In the genomic region with DNA sequence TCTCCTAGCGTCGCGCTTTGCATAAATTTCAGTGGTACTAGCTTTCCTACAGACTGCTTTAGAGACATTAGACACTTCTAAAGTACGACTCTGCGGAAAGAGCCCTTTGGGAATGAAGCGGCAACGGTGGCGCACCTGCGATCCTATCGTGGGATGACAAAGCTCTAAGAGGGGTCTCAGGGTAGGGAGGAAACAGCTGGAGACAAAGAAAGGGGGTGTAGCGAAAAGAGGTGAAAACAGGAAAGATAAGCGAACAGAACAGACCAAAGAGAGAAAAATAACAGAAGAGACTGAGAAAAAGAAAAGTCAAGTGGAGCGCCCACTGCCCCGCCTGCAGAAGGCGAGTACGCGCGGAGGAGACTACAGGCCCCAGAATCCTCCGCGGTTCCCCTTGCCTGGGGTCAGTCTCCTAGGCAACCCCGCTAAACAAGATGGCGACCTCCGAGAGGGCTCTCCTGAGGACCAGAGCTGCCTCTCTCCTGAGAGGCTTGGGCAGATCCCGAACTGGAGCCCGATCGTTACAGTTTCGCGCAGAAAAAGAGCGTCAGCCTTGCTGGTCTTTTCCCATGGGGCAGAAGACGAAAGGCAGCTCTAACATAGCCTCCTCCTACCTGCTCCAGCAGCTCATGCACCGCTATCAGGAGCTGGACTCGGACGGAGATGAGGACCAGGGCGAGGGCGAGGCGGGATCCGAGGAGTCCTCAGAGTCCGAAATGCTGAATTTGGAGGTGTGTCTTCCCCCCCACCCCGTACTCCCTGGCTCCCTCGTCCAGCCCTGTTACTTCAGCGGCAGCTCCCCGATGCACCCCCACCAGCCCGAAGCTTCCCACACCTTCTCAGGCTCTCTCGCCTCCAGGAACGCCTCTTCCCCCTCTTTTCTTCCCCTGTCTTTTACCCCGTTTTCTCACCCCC, we compare ENCODE assay signal across 1 cellular context.
TF ChIP-seq lines count a peak whose summit lies in the region.

A gene with protein sequence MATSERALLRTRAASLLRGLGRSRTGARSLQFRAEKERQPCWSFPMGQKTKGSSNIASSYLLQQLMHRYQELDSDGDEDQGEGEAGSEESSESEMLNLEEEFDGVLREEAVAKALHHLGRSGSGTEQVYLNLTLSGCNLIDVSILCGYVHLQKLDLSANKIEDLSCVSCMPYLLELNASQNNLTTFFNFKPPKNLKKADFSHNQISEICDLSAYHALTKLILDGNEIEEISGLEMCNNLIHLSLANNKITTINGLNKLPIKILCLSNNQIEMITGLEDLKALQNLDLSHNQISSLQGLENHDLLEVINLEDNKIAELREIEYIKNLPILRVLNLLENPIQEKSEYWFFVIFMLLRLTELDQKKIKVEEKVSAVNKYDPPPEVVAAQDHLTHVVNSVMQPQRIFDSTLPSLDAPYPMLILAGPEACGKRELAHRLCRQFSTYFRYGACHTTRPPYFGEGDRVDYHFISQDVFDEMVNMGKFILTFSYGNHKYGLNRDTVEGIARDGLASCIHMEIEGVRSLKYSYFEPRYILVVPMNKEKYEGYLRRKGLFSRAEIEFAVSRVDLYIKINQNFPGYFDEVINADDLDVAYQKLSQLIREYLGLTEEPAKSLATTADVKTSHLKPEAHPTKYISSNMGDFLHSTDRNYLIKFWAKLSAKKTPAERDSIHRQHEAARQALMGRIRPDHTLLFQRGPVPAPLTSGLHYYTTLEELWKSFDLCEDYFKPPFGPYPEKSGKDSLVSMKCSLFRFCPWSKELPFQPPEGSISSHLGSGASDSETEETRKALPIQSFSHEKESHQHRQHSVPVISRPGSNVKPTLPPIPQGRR (plus strand): TSS at position 404 of the 912 bp plus-strand sequence. CDS start 28 bp downstream, at position 432.

TF ChIP-seq in HepG2, 621 proteins besides CTCF, POLR2A, EP300 and RAD21 (continued from another document and continues in another):
- TF ChIP-seq, protein P1, sequence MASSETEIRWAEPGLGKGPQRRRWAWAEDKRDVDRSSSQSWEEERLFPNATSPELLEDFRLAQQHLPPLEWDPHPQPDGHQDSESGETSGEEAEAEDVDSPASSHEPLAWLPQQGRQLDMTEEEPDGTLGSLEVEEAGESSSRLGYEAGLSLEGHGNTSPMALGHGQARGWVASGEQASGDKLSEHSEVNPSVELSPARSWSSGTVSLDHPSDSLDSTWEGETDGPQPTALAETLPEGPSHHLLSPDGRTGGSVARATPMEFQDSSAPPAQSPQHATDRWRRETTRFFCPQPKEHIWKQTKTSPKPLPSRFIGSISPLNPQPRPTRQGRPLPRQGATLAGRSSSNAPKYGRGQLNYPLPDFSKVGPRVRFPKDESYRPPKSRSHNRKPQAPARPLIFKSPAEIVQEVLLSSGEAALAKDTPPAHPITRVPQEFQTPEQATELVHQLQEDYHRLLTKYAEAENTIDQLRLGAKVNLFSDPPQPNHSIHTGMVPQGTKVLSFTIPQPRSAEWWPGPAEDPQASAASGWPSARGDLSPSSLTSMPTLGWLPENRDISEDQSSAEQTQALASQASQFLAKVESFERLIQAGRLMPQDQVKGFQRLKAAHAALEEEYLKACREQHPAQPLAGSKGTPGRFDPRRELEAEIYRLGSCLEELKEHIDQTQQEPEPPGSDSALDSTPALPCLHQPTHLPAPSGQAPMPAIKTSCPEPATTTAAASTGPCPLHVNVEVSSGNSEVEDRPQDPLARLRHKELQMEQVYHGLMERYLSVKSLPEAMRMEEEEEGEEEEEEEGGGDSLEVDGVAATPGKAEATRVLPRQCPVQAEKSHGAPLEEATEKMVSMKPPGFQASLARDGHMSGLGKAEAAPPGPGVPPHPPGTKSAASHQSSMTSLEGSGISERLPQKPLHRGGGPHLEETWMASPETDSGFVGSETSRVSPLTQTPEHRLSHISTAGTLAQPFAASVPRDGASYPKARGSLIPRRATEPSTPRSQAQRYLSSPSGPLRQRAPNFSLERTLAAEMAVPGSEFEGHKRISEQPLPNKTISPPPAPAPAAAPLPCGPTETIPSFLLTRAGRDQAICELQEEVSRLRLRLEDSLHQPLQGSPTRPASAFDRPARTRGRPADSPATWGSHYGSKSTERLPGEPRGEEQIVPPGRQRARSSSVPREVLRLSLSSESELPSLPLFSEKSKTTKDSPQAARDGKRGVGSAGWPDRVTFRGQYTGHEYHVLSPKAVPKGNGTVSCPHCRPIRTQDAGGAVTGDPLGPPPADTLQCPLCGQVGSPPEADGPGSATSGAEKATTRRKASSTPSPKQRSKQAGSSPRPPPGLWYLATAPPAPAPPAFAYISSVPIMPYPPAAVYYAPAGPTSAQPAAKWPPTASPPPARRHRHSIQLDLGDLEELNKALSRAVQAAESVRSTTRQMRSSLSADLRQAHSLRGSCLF (CRISPR knock-in tag; IDR thresholded peaks at IDR 0.05; ENCODE audit: borderline replicate concordance): no peak
- no peak for TF ChIP-seq POLR2AphosphoS2 (IDR thresholded peaks at IDR 0.05; ENCODE audit: low read depth, low read length)
- TF ChIP-seq, protein P2, sequence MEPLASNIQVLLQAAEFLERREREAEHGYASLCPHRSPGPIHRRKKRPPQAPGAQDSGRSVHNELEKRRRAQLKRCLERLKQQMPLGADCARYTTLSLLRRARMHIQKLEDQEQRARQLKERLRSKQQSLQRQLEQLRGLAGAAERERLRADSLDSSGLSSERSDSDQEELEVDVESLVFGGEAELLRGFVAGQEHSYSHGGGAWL (CRISPR knock-in tag; IDR thresholded peaks at IDR 0.05): no peak
- TF ChIP-seq ZFP41 (CRISPR knock-in tag; IDR thresholded peaks at IDR 0.05; ENCODE audit: borderline replicate concordance): no peak
- TF ChIP-seq RXRB (CRISPR knock-in tag; IDR thresholded peaks at IDR 0.05; ENCODE audit: borderline replicate concordance): 0 out of 2 replicates have a peak, but pooled peaks have one; percentile 18
- TF ChIP-seq, protein P3, sequence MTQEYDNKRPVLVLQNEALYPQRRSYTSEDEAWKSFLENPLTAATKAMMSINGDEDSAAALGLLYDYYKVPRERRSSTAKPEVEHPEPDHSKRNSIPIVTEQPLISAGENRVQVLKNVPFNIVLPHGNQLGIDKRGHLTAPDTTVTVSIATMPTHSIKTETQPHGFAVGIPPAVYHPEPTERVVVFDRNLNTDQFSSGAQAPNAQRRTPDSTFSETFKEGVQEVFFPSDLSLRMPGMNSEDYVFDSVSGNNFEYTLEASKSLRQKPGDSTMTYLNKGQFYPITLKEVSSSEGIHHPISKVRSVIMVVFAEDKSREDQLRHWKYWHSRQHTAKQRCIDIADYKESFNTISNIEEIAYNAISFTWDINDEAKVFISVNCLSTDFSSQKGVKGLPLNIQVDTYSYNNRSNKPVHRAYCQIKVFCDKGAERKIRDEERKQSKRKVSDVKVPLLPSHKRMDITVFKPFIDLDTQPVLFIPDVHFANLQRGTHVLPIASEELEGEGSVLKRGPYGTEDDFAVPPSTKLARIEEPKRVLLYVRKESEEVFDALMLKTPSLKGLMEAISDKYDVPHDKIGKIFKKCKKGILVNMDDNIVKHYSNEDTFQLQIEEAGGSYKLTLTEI (CRISPR knock-in tag; conservative IDR thresholded peaks at IDR 0.05): no peak
- no peak for TF ChIP-seq SSRP1 (CRISPR knock-in tag; IDR thresholded peaks at IDR 0.05)
- TF ChIP-seq, protein P4, sequence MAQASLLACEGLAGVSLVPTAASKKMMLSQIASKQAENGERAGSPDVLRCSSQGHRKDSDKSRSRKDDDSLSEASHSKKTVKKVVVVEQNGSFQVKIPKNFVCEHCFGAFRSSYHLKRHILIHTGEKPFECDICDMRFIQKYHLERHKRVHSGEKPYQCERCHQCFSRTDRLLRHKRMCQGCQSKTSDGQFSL (CRISPR knock-in tag; IDR thresholded peaks at IDR 0.05): no peak
- no peak for TF ChIP-seq ZBTB20 (CRISPR knock-in tag; IDR thresholded peaks at IDR 0.05; ENCODE audit: borderline replicate concordance, low read depth)
- no peak for TF ChIP-seq ZNF205 (CRISPR knock-in tag; IDR thresholded peaks at IDR 0.05)
- no peak for TF ChIP-seq HNRNPK (IDR thresholded peaks at IDR 0.05; ENCODE audit: low read depth, low read length, poor library complexity, severe bottlenecking)
- TF ChIP-seq TGIF2 (CRISPR knock-in tag; IDR thresholded peaks at IDR 0.05): no peak
- no peak for TF ChIP-seq HDAC2 (CRISPR knock-in tag; IDR thresholded peaks at IDR 0.05)
- TF ChIP-seq NR2C2 (CRISPR knock-in tag; IDR thresholded peaks at IDR 0.05; ENCODE audit: borderline replicate concordance): peak; percentile 98
- TF ChIP-seq CAMTA2 (CRISPR knock-in tag; IDR thresholded peaks at IDR 0.05; ENCODE audit: borderline replicate concordance): no peak
- TF ChIP-seq, protein P5, sequence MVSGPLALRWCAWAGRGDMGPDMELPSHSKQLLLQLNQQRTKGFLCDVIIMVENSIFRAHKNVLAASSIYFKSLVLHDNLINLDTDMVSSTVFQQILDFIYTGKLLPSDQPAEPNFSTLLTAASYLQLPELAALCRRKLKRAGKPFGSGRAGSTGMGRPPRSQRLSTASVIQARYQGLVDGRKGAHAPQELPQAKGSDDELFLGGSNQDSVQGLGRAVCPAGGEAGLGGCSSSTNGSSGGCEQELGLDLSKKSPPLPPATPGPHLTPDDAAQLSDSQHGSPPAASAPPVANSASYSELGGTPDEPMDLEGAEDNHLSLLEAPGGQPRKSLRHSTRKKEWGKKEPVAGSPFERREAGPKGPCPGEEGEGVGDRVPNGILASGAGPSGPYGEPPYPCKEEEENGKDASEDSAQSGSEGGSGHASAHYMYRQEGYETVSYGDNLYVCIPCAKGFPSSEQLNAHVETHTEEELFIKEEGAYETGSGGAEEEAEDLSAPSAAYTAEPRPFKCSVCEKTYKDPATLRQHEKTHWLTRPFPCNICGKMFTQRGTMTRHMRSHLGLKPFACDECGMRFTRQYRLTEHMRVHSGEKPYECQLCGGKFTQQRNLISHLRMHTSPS (CRISPR knock-in tag; IDR thresholded peaks at IDR 0.05; ENCODE audit: low read depth): no peak
- TF ChIP-seq KDM2A (CRISPR knock-in tag; IDR thresholded peaks at IDR 0.05; ENCODE audit: borderline replicate concordance, low read depth): peak; percentile 51; the same call in 1 of the 2 replicates
- TF ChIP-seq ZNF17 (CRISPR knock-in tag; IDR thresholded peaks at IDR 0.05): no peak
- TF ChIP-seq, protein P6, sequence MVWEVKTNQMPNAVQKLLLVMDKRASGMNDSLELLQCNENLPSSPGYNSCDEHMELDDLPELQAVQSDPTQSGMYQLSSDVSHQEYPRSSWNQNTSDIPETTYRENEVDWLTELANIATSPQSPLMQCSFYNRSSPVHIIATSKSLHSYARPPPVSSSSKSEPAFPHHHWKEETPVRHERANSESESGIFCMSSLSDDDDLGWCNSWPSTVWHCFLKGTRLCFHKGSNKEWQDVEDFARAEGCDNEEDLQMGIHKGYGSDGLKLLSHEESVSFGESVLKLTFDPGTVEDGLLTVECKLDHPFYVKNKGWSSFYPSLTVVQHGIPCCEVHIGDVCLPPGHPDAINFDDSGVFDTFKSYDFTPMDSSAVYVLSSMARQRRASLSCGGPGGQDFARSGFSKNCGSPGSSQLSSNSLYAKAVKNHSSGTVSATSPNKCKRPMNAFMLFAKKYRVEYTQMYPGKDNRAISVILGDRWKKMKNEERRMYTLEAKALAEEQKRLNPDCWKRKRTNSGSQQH (CRISPR knock-in tag; IDR thresholded peaks at IDR 0.05; ENCODE audit: low read depth): 0 out of 2 replicates have a peak, but pooled peaks have one; percentile 21
- TF ChIP-seq ZFX (CRISPR knock-in tag; IDR thresholded peaks at IDR 0.05; ENCODE audit: low read depth): no peak
- TF ChIP-seq ZNF317 (CRISPR knock-in tag; IDR thresholded peaks at IDR 0.05): peak; percentile 42; the same call in 1 of the 2 replicates
- peak; percentile 24; the same call in 1 of the 2 replicates for TF ChIP-seq GATAD1 (CRISPR knock-in tag; IDR thresholded peaks at IDR 0.05)
- TF ChIP-seq RELA (CRISPR knock-in tag; IDR thresholded peaks at IDR 0.05): no peak
- TF ChIP-seq, protein P7, sequence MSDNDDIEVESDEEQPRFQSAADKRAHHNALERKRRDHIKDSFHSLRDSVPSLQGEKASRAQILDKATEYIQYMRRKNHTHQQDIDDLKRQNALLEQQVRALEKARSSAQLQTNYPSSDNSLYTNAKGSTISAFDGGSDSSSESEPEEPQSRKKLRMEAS (IDR thresholded peaks at IDR 0.05): no peak
- no peak for TF ChIP-seq GABPA (IDR thresholded peaks at IDR 0.05; ENCODE audit: low read depth, low read length)
- peak; percentile 62 for TF ChIP-seq GABPA (CRISPR knock-in tag; IDR thresholded peaks at IDR 0.05; ENCODE audit: low read depth)
- TF ChIP-seq, protein P8, sequence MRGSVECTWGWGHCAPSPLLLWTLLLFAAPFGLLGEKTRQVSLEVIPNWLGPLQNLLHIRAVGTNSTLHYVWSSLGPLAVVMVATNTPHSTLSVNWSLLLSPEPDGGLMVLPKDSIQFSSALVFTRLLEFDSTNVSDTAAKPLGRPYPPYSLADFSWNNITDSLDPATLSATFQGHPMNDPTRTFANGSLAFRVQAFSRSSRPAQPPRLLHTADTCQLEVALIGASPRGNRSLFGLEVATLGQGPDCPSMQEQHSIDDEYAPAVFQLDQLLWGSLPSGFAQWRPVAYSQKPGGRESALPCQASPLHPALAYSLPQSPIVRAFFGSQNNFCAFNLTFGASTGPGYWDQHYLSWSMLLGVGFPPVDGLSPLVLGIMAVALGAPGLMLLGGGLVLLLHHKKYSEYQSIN (CRISPR knock-in tag; IDR thresholded peaks at IDR 0.05; ENCODE audit: borderline replicate concordance): no peak
- TF ChIP-seq, protein P9, sequence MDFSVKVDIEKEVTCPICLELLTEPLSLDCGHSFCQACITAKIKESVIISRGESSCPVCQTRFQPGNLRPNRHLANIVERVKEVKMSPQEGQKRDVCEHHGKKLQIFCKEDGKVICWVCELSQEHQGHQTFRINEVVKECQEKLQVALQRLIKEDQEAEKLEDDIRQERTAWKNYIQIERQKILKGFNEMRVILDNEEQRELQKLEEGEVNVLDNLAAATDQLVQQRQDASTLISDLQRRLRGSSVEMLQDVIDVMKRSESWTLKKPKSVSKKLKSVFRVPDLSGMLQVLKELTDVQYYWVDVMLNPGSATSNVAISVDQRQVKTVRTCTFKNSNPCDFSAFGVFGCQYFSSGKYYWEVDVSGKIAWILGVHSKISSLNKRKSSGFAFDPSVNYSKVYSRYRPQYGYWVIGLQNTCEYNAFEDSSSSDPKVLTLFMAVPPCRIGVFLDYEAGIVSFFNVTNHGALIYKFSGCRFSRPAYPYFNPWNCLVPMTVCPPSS (IDR thresholded peaks at IDR 0.05): no peak
- peak; percentile 35; the same call in 1 of the 2 replicates for TF ChIP-seq SALL1 (CRISPR knock-in tag; IDR thresholded peaks at IDR 0.05)
- no peak for TF ChIP-seq IRX3 (CRISPR knock-in tag; IDR thresholded peaks at IDR 0.05; ENCODE audit: borderline replicate concordance, low read depth)
- TF ChIP-seq ZMYM3 (CRISPR knock-in tag; IDR thresholded peaks at IDR 0.05): no peak
- TF ChIP-seq NAIF1 (CRISPR knock-in tag; IDR thresholded peaks at IDR 0.05; ENCODE audit: borderline replicate concordance): peak; percentile 97
- no peak for TF ChIP-seq CBX2 (IDR thresholded peaks at IDR 0.05; ENCODE audit: low read depth, low read length)
- TF ChIP-seq CBX2 (CRISPR knock-in tag; IDR thresholded peaks at IDR 0.05; ENCODE audit: low read depth): no peak
- TF ChIP-seq ZNF350 (CRISPR knock-in tag; IDR thresholded peaks at IDR 0.05; ENCODE audit: borderline replicate concordance, low read depth): no peak
- TF ChIP-seq ZNF773 (CRISPR knock-in tag; IDR thresholded peaks at IDR 0.05; ENCODE audit: borderline replicate concordance): no peak
- no peak for TF ChIP-seq ZNF367 (CRISPR knock-in tag; IDR thresholded peaks at IDR 0.05; ENCODE audit: borderline replicate concordance)
- TF ChIP-seq, protein P10, sequence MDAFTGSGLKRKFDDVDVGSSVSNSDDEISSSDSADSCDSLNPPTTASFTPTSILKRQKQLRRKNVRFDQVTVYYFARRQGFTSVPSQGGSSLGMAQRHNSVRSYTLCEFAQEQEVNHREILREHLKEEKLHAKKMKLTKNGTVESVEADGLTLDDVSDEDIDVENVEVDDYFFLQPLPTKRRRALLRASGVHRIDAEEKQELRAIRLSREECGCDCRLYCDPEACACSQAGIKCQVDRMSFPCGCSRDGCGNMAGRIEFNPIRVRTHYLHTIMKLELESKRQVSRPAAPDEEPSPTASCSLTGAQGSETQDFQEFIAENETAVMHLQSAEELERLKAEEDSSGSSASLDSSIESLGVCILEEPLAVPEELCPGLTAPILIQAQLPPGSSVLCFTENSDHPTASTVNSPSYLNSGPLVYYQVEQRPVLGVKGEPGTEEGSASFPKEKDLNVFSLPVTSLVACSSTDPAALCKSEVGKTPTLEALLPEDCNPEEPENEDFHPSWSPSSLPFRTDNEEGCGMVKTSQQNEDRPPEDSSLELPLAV (CRISPR knock-in tag; conservative IDR thresholded peaks at IDR 0.05; ENCODE audit: low read depth): no peak
